ENCODE assay signal across 8 cellular contexts in genomic region chr10:12196531-12197211, GRCh38. TPM values are rescaled to one million over a fixed set of nuclear protein-coding genes. Genes with fewer than 3 reads are reported as not detected.
A peak's percentile ranks its signal among the peaks of the same experiment; 100 is the strongest.
DNase-seq lines count a peak whose midpoint lies in the region; ATAC-seq and TF ChIP-seq lines count a peak whose summit lies in the region.

No MANE protein-coding gene starts in this region.

- TF ChIP-seq EP300 in esophagus muscularis mucosa (IDR thresholded peaks at IDR 0.05) (no peak), sigmoid colon (IDR thresholded peaks at IDR 0.05) (no peak)

- peaks cover 4% of the 10 kb centered on the region for H3K4me1 ChIP-seq in Panc1 (ENCODE audit: control insufficient read depth, insufficient read depth, low read length)
- peaks cover 19 to 53% (median 47%) of the 10 kb centered on the region in 4 donors for H3K4me1 ChIP-seq in esophagus muscularis mucosa
- peaks cover 0 to 43% (median 37%) of the 10 kb centered on the region in 4 donors for H3K4me1 ChIP-seq in sigmoid colon

- no peaks in the 10 kb centered on the region for H3K9me3 ChIP-seq in Panc1 (ENCODE audit: control insufficient read depth, insufficient read depth, low read depth, low read length)
- H3K9me3 ChIP-seq in esophagus muscularis mucosa: no peaks in the 10 kb centered on the region
- H3K9me3 ChIP-seq in sigmoid colon: no peaks in the 10 kb centered on the region

- intact Hi-C loops in Panc1 (cut with micrococcal nuclease; ENCODE audit: unreplicated experiment): no loop called here
- intact Hi-C loops in esophagus muscularis mucosa (cut with DNase I): no loop called here
- intact Hi-C loops in sigmoid colon (cut with DNase I): no loop called here

- H3K27ac ChIP-seq in Panc1 (ENCODE audit: low read length) (peak overlapping the region; percentile 95), esophagus muscularis mucosa (replicated peaks in 1 of 4) (peak overlapping the region; percentile 86 to 90 (median 89)), sigmoid colon (peak overlapping the region; percentile 86 to 93 (median 88))

- in situ Hi-C loops in Panc1 (cut with HindIII; ENCODE audit: low pct_unique_long_range_greater_than_20kb, low sequenced_read_pairs): no loop called here
- in situ Hi-C loops in G401 (cut with HindIII; ENCODE audit: low sequenced_read_pairs): no loop called here

- no peak for DNase-seq in Panc1 (ENCODE audit: low read depth, low spot score)
- no peak for DNase-seq in esophagus muscularis mucosa (ENCODE audit: extremely low spot score)
- no peak for DNase-seq in sigmoid colon
- DNase-seq in G401 (ENCODE audit: low spot score): no peak
- DNase-seq in DMS153 (lab: John Stamatoyannopoulos, UW): no peak

- TSS peak; percentile 80 for BruUV-seq in Panc1 (replicated peaks; lab: Mats Ljungman, UMichigan)

- no peak for TF ChIP-seq CTCF in Panc1 (IDR thresholded peaks at IDR 0.05)
- TF ChIP-seq CTCF in esophagus muscularis mucosa (IDR thresholded peaks at IDR 0.05): no peak
- TF ChIP-seq CTCF in sigmoid colon (IDR thresholded peaks at IDR 0.05): no peak

- peaks cover 23% of the 10 kb centered on the region for H3K36me3 ChIP-seq in Panc1 (ENCODE audit: control insufficient read depth, insufficient read depth, low read length)
- peaks cover 8 to 40% (median 17%) of the 10 kb centered on the region in 4 donors for H3K36me3 ChIP-seq in esophagus muscularis mucosa
- H3K36me3 ChIP-seq in sigmoid colon: peaks cover 0 to 37% (median 4%) of the 10 kb centered on the region in 4 donors

- ATAC-seq in GM21381 (IDR thresholded peaks at IDR 0.05; ENCODE audit: unreplicated experiment) (peak; percentile 5), Panc1 (no peak), HG02759 (IDR thresholded peaks at IDR 0.05; ENCODE audit: unreplicated experiment) (no peak), esophagus mucosa (no peak)

- TF ChIP-seq POLR2A in esophagus muscularis mucosa (IDR thresholded peaks at IDR 0.05; ENCODE audit: low read depth) (no peak), sigmoid colon (IDR thresholded peaks at IDR 0.05) (no peak)

- H3K4me3 ChIP-seq in Panc1 (ENCODE audit: low read depth in 2 of 2, low read length in 2 of 2) (peak overlapping the region; percentile 89 to 96), esophagus muscularis mucosa (peak overlapping the region; percentile 69 to 91 (median 82)), sigmoid colon (peak overlapping the region; percentile 62 to 95 (median 82))

- 10% methylated on average over 15 of the region's 15 CpGs for WGBS in esophagus muscularis mucosa
- 7 to 10% methylated on average over 15 of the region's 15 CpGs for WGBS in sigmoid colon, 2 donors

- POLR2A ChIA-PET in Panc1 (lab: Charles Lee): no interaction called here

- H3K27me3 ChIP-seq in Panc1 (ENCODE audit: control insufficient read depth, insufficient read depth, low read length) (no peaks in the 10 kb centered on the region), esophagus muscularis mucosa (no peaks in the 10 kb centered on the region), sigmoid colon (no peaks in the 10 kb centered on the region)

- CTCF ChIA-PET in Panc1 (lab: Charles Lee): no interaction called here

RNA-seq across cellular contexts. Expression of gene CDC123, which starts 0.7 kb away (rescaled TPM):
- total RNA-seq in Panc1 (2021; ENCODE audit: unreplicated experiment) (66.3 TPM), esophagus muscularis mucosa (10 to 100 TPM; 46.9 to 50.2 (median 48.5) TPM), sigmoid colon (10 to 100 TPM; 33.8 to 61.7 (median 48.5) TPM), esophagus mucosa (65.0 TPM)
- polyA plus RNA-seq in Panc1 (2012; ENCODE audit: insufficient read length): 115 TPM
- polyA plus RNA-seq in sigmoid colon: 10 to 100 TPM; 44.2 to 70.3 (median 55.9) TPM
- total RNA-seq in G401 (2014; rRNA removed; shearing (Covaris generic)): 237 and 262 TPM in 2 replicates

RNA-seq across cellular contexts. Expression of gene NUDT5, which starts 1.0 kb away (rescaled TPM):
- total RNA-seq in Panc1 (2021; ENCODE audit: unreplicated experiment) (54.0 TPM), esophagus muscularis mucosa (10 to 100 TPM; 19.9 to 23.7 (median 21.4) TPM), sigmoid colon (10 to 100 TPM; 20.0 to 31.6 (median 24.0) TPM), esophagus mucosa (40.8 TPM)
- 54.4 TPM for polyA plus RNA-seq in Panc1 (2012; ENCODE audit: insufficient read length)
- 10 to 100 TPM; 30.0 to 52.9 (median 44.4) TPM for polyA plus RNA-seq in sigmoid colon
- total RNA-seq in G401 (2014; rRNA removed; shearing (Covaris generic)): 151 and 255 TPM in 2 replicates
